23 cellular contexts compared by ENCODE assay signal in genomic region chr4:140925417-140925816, GRCh38.
"Had no signal": no experiment of that assay in that cellular context is flagged by ENCODE, and none has a peak within 500 bp of the region (broad histone marks: within the 10 kb centered on the region; RNA-seq: fewer than 3 reads in every experiment).

No MANE protein-coding gene starts in this region.

- H3K4me3 Mint-ChIP-seq: dendritic cell treated with granulocyte-macrophage colony-stimulating factor and Interleukin-4, amounts not matched to agents 40 ng/mL and 50 ng/mL, for 4 days; endodermal cell; natural killer cell; stimulated activated memory B cell treated with anti-CD40 and anti-IgM and Interleukin-4, amounts not matched to agents 10 μg/mL and 1 μg/mL and 100 μg/mL, for 72 hours; type B pancreatic cell had no signal

- H2AFZ ChIP-seq: hepatocyte had no signal

- H3K4me1 ChIP-seq: colonic mucosa, left lung, lower lobe of right lung, testis had no signal

- H3K27ac Mint-ChIP-seq: dendritic cell treated with granulocyte-macrophage colony-stimulating factor and Interleukin-4, amounts not matched to agents 40 ng/mL and 50 ng/mL, for 4 days; endodermal cell; natural killer cell; stimulated activated memory B cell treated with anti-CD40 and anti-IgM and Interleukin-4, amounts not matched to agents 10 μg/mL and 1 μg/mL and 100 μg/mL, for 72 hours; type B pancreatic cell had no signal

- H3K9me3 ChIP-seq: colonic mucosa, gastrocnemius medialis, lower lobe of right lung, ovary, sigmoid colon, testis, tibial artery had no signal

- H3K4me3 ChIP-seq: colonic mucosa, gastrocnemius medialis, hepatocyte, left lung, lower lobe of right lung, ovary, sigmoid colon, testis, tibial artery had no signal

- H3K4me1 Mint-ChIP-seq: endodermal cell; natural killer cell; stimulated activated memory B cell treated with anti-CD40 and anti-IgM and Interleukin-4, amounts not matched to agents 10 μg/mL and 1 μg/mL and 100 μg/mL, for 72 hours had no signal

- H3K27me3 ChIP-seq: colonic mucosa, gastrocnemius medialis, hepatocyte, left lung, ovary, sigmoid colon, testis, tibial artery had no signal

- H3K4me2 ChIP-seq: hepatocyte had no signal

- H3K27ac ChIP-seq: colonic mucosa, epithelial cell of prostate, hepatocyte, left lung, lower lobe of right lung, ovary, testis, tibial artery had no signal

- H3K36me3 ChIP-seq: colonic mucosa, gastrocnemius medialis, left lung, lower lobe of right lung, ovary had no signal

- DNase-seq: colonic mucosa; effector CD8-positive, alpha-beta T cell; endodermal cell; foreskin fibroblast; gastrocnemius medialis; left cardiac atrium; left lung; lower lobe of right lung; natural killer cell; ovary; retina; sigmoid colon; stimulated activated CD4-positive, alpha-beta T cell treated with anti-CD3 and anti-CD28 coated beads, Interleukin-2, amount 100 ng/mL, for 24 hours; stimulated activated CD4-positive, alpha-beta T cell treated with anti-CD3 and anti-CD28 coated beads, Interleukin-4, amount 100 ng/mL, for 24 hours; stimulated activated naive CD8-positive, alpha-beta T cell treated with anti-CD3 and anti-CD28 coated beads, Interleukin-15, Interleukin-2, amounts not matched to agents 100 U/mL and 50 U/mL, for 24 hours; testis; tibial artery had no signal

- H3K9me3 Mint-ChIP-seq: dendritic cell treated with granulocyte-macrophage colony-stimulating factor and Interleukin-4, amounts not matched to agents 40 ng/mL and 50 ng/mL, for 4 days; endodermal cell; natural killer cell; stimulated activated memory B cell treated with anti-CD40 and anti-IgM and Interleukin-4, amounts not matched to agents 10 μg/mL and 1 μg/mL and 100 μg/mL, for 72 hours; type B pancreatic cell had no signal

- H3K27me3 Mint-ChIP-seq: type B pancreatic cell had no signal

- H3K36me3 Mint-ChIP-seq: natural killer cell; stimulated activated memory B cell treated with anti-CD40 and anti-IgM and Interleukin-4, amounts not matched to agents 10 μg/mL and 1 μg/mL and 100 μg/mL, for 72 hours had no signal

- ATAC-seq: esophagus mucosa; left cardiac atrium; left lung; lower lobe of right lung; natural killer cell; stimulated activated memory B cell treated with anti-CD40 and anti-IgM and Interleukin-4, amounts not matched to agents 10 μg/mL and 1 μg/mL and 100 μg/mL, for 72 hours; stimulated activated naive CD8-positive, alpha-beta T cell treated with anti-CD3 and anti-CD28 coated beads, Interleukin-15, Interleukin-2, amounts not matched to agents 100 U/mL and 50 U/mL, for 24 hours had no signal

- H3K79me2 ChIP-seq: hepatocyte had no signal
